28 cellular contexts compared by ENCODE assay signal in genomic region chr2:88296209-88296608, GRCh38.
"Had no signal": no experiment of that assay in that cellular context is flagged by ENCODE, and none has a peak within 500 bp of the region (broad histone marks: within the 10 kb centered on the region; RNA-seq: fewer than 3 reads in every experiment).

No MANE protein-coding gene starts in this region.

- H3K4me1 Mint-ChIP-seq: activated CD4-positive, alpha-beta T cell treated with anti-CD3 and anti-CD28 coated beads for 36 hours; activated naive CD8-positive, alpha-beta T cell treated with anti-CD3 and anti-CD28 coated beads, Interleukin-2, amount 10 ng/mL, durations not matched to agents 7 days and 5 days; endodermal cell; memory B cell; nephron; stimulated activated naive B cell treated with anti-CD40 and anti-IgM and Interleukin-4, amounts not matched to agents 10 μg/mL and 1 μg/mL and 100 μg/mL, for 72 hours had no signal

- DNase-seq: activated CD4-positive, alpha-beta T cell treated with anti-CD3 and anti-CD28 coated beads for 36 hours; activated CD4-positive, alpha-beta T cell treated with anti-CD3 and anti-CD28 coated beads, Interleukin-2, amount 50 U/mL, for 48 hours; activated CD8-positive, alpha-beta memory T cell treated with anti-CD3 and anti-CD28 coated beads, Interleukin-2, amount 50 U/mL, for 48 hours; activated naive CD4-positive, alpha-beta T cell treated with Interleukin-2 at 50 U/mL for 16 hours; activated naive CD8-positive, alpha-beta T cell treated with anti-CD3 and anti-CD28 coated beads, Interleukin-2, amount 10 ng/mL, durations not matched to agents 7 days and 5 days; activated T-cell treated with anti-CD3 and anti-CD28 coated beads, Interleukin-2, amount 50 U/mL, for 4 hours; amygdala; body of pancreas; cortex of kidney; endodermal cell; esophagus squamous epithelium; gastrocnemius medialis; heart left ventricle; islet precursor cell; left cardiac atrium; occipital lobe; posterior cingulate gyrus; retina; sigmoid colon; stimulated activated CD4-positive, alpha-beta T cell treated with anti-CD3 and anti-CD28 coated beads, Interleukin-15, amount 100 ng/mL, for 24 hours; stimulated activated naive B cell treated with anti-CD40 and anti-IgM and Interleukin-4, amounts not matched to agents 10 μg/mL and 1 μg/mL and 100 μg/mL, for 72 hours; T1000; transverse colon; uterus had no signal

- H3K36me3 Mint-ChIP-seq: activated naive CD8-positive, alpha-beta T cell treated with anti-CD3 and anti-CD28 coated beads, Interleukin-2, amount 10 ng/mL, durations not matched to agents 7 days and 5 days; memory B cell; WTC11 had no signal

- H3K4me3 Mint-ChIP-seq: activated CD4-positive, alpha-beta T cell treated with anti-CD3 and anti-CD28 coated beads for 36 hours; activated naive CD8-positive, alpha-beta T cell treated with anti-CD3 and anti-CD28 coated beads, Interleukin-2, amount 10 ng/mL, durations not matched to agents 7 days and 5 days; activated T-cell treated with anti-CD3 and anti-CD28 coated beads, Interleukin-2, amount 50 U/mL, for 4 hours; endodermal cell; memory B cell; nephron; stimulated activated naive B cell treated with anti-CD40 and anti-IgM and Interleukin-4, amounts not matched to agents 10 μg/mL and 1 μg/mL and 100 μg/mL, for 72 hours; WTC11 had no signal

- ATAC-seq: activated CD4-positive, alpha-beta T cell treated with anti-CD3 and anti-CD28 coated beads for 36 hours; activated T-cell treated with anti-CD3 and anti-CD28 coated beads, Interleukin-2, amount 50 U/mL, for 4 hours; body of pancreas; gastrocnemius medialis; heart left ventricle; left cardiac atrium; stimulated activated naive B cell treated with anti-CD40 and anti-IgM and Interleukin-4, amounts not matched to agents 10 μg/mL and 1 μg/mL and 100 μg/mL, for 72 hours; WTC11 had no signal

- H3K27ac Mint-ChIP-seq: activated CD4-positive, alpha-beta T cell treated with anti-CD3 and anti-CD28 coated beads for 36 hours; activated naive CD8-positive, alpha-beta T cell treated with anti-CD3 and anti-CD28 coated beads, Interleukin-2, amount 10 ng/mL, durations not matched to agents 7 days and 5 days; activated T-helper 2 cell treated with anti-CD3 and anti-CD28 coated beads, Interferon-gamma antibody, Interleukin-2, Interleukin-4, amounts not matched to agents 10 μg/mL and 5 μg/mL and 100 μg/mL, durations not matched to agents 14 hours and 24 hours and 36 hours; endodermal cell; memory B cell; nephron; stimulated activated naive B cell treated with anti-CD40 and anti-IgM and Interleukin-4, amounts not matched to agents 10 μg/mL and 1 μg/mL and 100 μg/mL, for 72 hours; WTC11 had no signal

- H3K9me3 Mint-ChIP-seq: activated naive CD8-positive, alpha-beta T cell treated with anti-CD3 and anti-CD28 coated beads, Interleukin-2, amount 10 ng/mL, durations not matched to agents 7 days and 5 days; activated T-cell treated with anti-CD3 and anti-CD28 coated beads, Interleukin-2, amount 50 U/mL, for 4 hours; activated T-helper 2 cell treated with anti-CD3 and anti-CD28 coated beads, Interferon-gamma antibody, Interleukin-2, Interleukin-4, amounts not matched to agents 10 μg/mL and 5 μg/mL and 100 μg/mL, durations not matched to agents 14 hours and 24 hours and 36 hours had no signal
